In genomic region chr1:90973897-90974798, GRCh38 we compare ENCODE assay signal across 10 cellular contexts. TPM values are rescaled to one million over a fixed set of nuclear protein-coding genes. Genes with fewer than 3 reads are reported as not detected.
A peak's percentile ranks its signal among the peaks of the same experiment; 100 is the strongest.
DNase-seq lines count a peak whose midpoint lies in the region; ATAC-seq and TF ChIP-seq lines count a peak whose summit lies in the region.
"Had no signal": no experiment of that assay in that cellular context is flagged by ENCODE, and none has a peak within 500 bp of the region (broad histone marks: within the 10 kb centered on the region; RNA-seq: fewer than 3 reads in every experiment).

No MANE protein-coding gene starts in this region.

- CTCF ChIA-PET in activated CD8-positive, alpha-beta T cell treated with anti-CD3 and anti-CD28 coated beads for 36 hours (lab: Charles Lee): interaction anchor here (1.0 to 1.6 kb wide), 3 partner anchors 29 to 252 kb away, joined by 3 to 6 read pairs (median 4); no protein-coding TSS in a partner anchor
- CTCF ChIA-PET in activated CD8-positive, alpha-beta T cell treated with anti-CD3 and anti-CD28 coated beads, Interleukin-2, amount 10 ng/mL, durations not matched to agents 7 days and 5 days (lab: Charles Lee): interaction anchor here (0.9 to 1.1 kb wide), 2 partner anchors 32 to 35 kb away, joined by 6 read pairs; no protein-coding TSS in a partner anchor

- H3K27me3 Mint-ChIP-seq in activated CD8-positive, alpha-beta T cell treated with anti-CD3 and anti-CD28 coated beads for 36 hours: no peaks in the 10 kb centered on the region
- H3K27me3 Mint-ChIP-seq in activated CD8-positive, alpha-beta T cell treated with anti-CD3 and anti-CD28 coated beads, Interleukin-2, amount 10 ng/mL, durations not matched to agents 7 days and 5 days (ENCODE audit: low read depth): no peaks in the 10 kb centered on the region

- POLR2A ChIA-PET in activated CD8-positive, alpha-beta T cell treated with anti-CD3 and anti-CD28 coated beads for 36 hours (lab: Charles Lee): interaction anchor here (0.7 kb wide), 2 partner anchors 19 to 52 kb away, joined by 4 to 6 read pairs; no protein-coding TSS in a partner anchor
- POLR2A ChIA-PET in activated CD8-positive, alpha-beta T cell treated with anti-CD3 and anti-CD28 coated beads, Interleukin-2, amount 10 ng/mL, durations not matched to agents 7 days and 5 days (lab: Charles Lee): no interaction called here

- H2AFZ ChIP-seq in smooth muscle cell (ENCODE audit: low read depth): no peak overlapping the region

- WGBS in smooth muscle cell (ENCODE audit: low lambda C conversion rate): 68% methylated on average over 5 of the region's 5 CpGs

- H3K27ac ChIP-seq in RWPE2 (ENCODE audit: poor library complexity, severe bottlenecking): peak overlapping the region; percentile 16
- peak overlapping the region; percentile 71 for H3K27ac ChIP-seq in smooth muscle cell (ENCODE audit: low read depth)

- peaks cover 14% of the 10 kb centered on the region for H3K4me1 ChIP-seq in RWPE2 (ENCODE audit: insufficient read depth, poor library complexity, severe bottlenecking)
- peaks cover 7% of the 10 kb centered on the region for H3K4me1 ChIP-seq in smooth muscle cell (ENCODE audit: low read depth)

- no peaks in the 10 kb centered on the region for H3K9me3 ChIP-seq in RWPE2 (ENCODE audit: severe bottlenecking)
- H3K9me3 ChIP-seq in smooth muscle cell (replicated peaks; ENCODE audit: low read depth): no peaks in the 10 kb centered on the region

- peaks cover 78% of the 10 kb centered on the region for H3K79me2 ChIP-seq in smooth muscle cell (ENCODE audit: low read depth)

- H4K20me1 ChIP-seq in smooth muscle cell (ENCODE audit: low read depth): peaks cover 100% of the 10 kb centered on the region

- H3F3A ChIP-seq in smooth muscle cell (ENCODE audit: low read depth): peaks cover 26% of the 10 kb centered on the region

- peak; percentile 85 for ATAC-seq in activated CD8-positive, alpha-beta T cell treated with anti-CD3 and anti-CD28 coated beads for 36 hours
- no peak for ATAC-seq in activated CD8-positive, alpha-beta T cell treated with anti-CD3 and anti-CD28 coated beads, Interleukin-2, amount 10 ng/mL, durations not matched to agents 7 days and 5 days
- peak; percentile 86 for ATAC-seq in RWPE2 (ENCODE audit: low read depth)
- no peak for ATAC-seq in GM18502 (IDR thresholded peaks at IDR 0.05; ENCODE audit: poor library complexity, unreplicated experiment)
- no peak for ATAC-seq in GM21529 (IDR thresholded peaks at IDR 0.05; ENCODE audit: unreplicated experiment)

- H3K36me3 Mint-ChIP-seq in activated CD8-positive, alpha-beta T cell treated with anti-CD3 and anti-CD28 coated beads for 36 hours (ENCODE audit: low read depth): peaks cover 42% of the 10 kb centered on the region
- peaks cover 46% of the 10 kb centered on the region for H3K36me3 Mint-ChIP-seq in activated CD8-positive, alpha-beta T cell treated with anti-CD3 and anti-CD28 coated beads, Interleukin-2, amount 10 ng/mL, durations not matched to agents 7 days and 5 days (ENCODE audit: low read depth)

- no peak overlapping the region for H3K4me3 Mint-ChIP-seq in activated CD8-positive, alpha-beta T cell treated with anti-CD3 and anti-CD28 coated beads for 36 hours
- no peak overlapping the region for H3K4me3 Mint-ChIP-seq in activated CD8-positive, alpha-beta T cell treated with anti-CD3 and anti-CD28 coated beads, Interleukin-2, amount 10 ng/mL, durations not matched to agents 7 days and 5 days

- H3K27ac Mint-ChIP-seq in activated CD8-positive, alpha-beta T cell treated with anti-CD3 and anti-CD28 coated beads for 36 hours: peak overlapping the region; percentile 55
- no peak overlapping the region for H3K27ac Mint-ChIP-seq in activated CD8-positive, alpha-beta T cell treated with anti-CD3 and anti-CD28 coated beads, Interleukin-2, amount 10 ng/mL, durations not matched to agents 7 days and 5 days

- H3K4me3 ChIP-seq in RWPE2 (ENCODE audit: severe bottlenecking): no peak overlapping the region
- no peak overlapping the region for H3K4me3 ChIP-seq in foreskin fibroblast (ENCODE audit: low read depth in 1 of 2, low read length in 2 of 2)
- no peak overlapping the region for H3K4me3 ChIP-seq in smooth muscle cell

- no peaks in the 10 kb centered on the region for H3K9me3 Mint-ChIP-seq in activated CD8-positive, alpha-beta T cell treated with anti-CD3 and anti-CD28 coated beads for 36 hours
- H3K9me3 Mint-ChIP-seq in activated CD8-positive, alpha-beta T cell treated with anti-CD3 and anti-CD28 coated beads, Interleukin-2, amount 10 ng/mL, durations not matched to agents 7 days and 5 days (ENCODE audit: insufficient read depth): no peaks in the 10 kb centered on the region

- H3K36me3 ChIP-seq in RWPE2 (ENCODE audit: low read depth): peaks cover 35% of the 10 kb centered on the region
- H3K36me3 ChIP-seq in smooth muscle cell (ENCODE audit: low read depth): peaks cover 5% of the 10 kb centered on the region

- intact Hi-C loops in activated CD8-positive, alpha-beta T cell treated with anti-CD3 and anti-CD28 coated beads for 36 hours (cut with micrococcal nuclease): no loop called here

- no peak for TF ChIP-seq CTCF in activated CD8-positive, alpha-beta T cell treated with anti-CD3 and anti-CD28 coated beads for 36 hours (IDR thresholded peaks at IDR 0.05)
- TF ChIP-seq CTCF in RWPE2 (IDR thresholded peaks at IDR 0.05; ENCODE audit: poor library complexity, severe bottlenecking): no peak
- no peak for TF ChIP-seq CTCF in foreskin fibroblast (IDR thresholded peaks at IDR 0.05; ENCODE audit: low read depth, low read length)
- TF ChIP-seq CTCF in smooth muscle cell (IDR thresholded peaks at IDR 0.05; ENCODE audit: borderline replicate concordance, insufficient read depth, poor library complexity, severe bottlenecking): no peak

- H3K4me2 ChIP-seq in smooth muscle cell: peak overlapping the region; percentile 58

- H3K4me1 Mint-ChIP-seq in activated CD8-positive, alpha-beta T cell treated with anti-CD3 and anti-CD28 coated beads for 36 hours (ENCODE audit: low read depth): peaks cover 51% of the 10 kb centered on the region
- peaks cover 3% of the 10 kb centered on the region for H3K4me1 Mint-ChIP-seq in activated CD8-positive, alpha-beta T cell treated with anti-CD3 and anti-CD28 coated beads, Interleukin-2, amount 10 ng/mL, durations not matched to agents 7 days and 5 days (ENCODE audit: low read depth)

- H3K27me3 ChIP-seq in RWPE2 (ENCODE audit: insufficient read depth, poor library complexity, severe bottlenecking): no peaks in the 10 kb centered on the region
- no peaks in the 10 kb centered on the region for H3K27me3 ChIP-seq in smooth muscle cell (ENCODE audit: low read depth)

- peak overlapping the region; percentile 44 for H3K9ac ChIP-seq in smooth muscle cell (ENCODE audit: low read depth)

- DNase-seq in activated CD8-positive, alpha-beta T cell treated with anti-CD3 and anti-CD28 coated beads for 36 hours: no peak
- DNase-seq in activated CD8-positive, alpha-beta T cell treated with anti-CD3 and anti-CD28 coated beads, Interleukin-2, amount 10 ng/mL, durations not matched to agents 7 days and 5 days: no peak
- DNase-seq in RWPE2 (ENCODE audit: low spot score): no peak
- peak; percentile 16 to 43 for DNase-seq in foreskin fibroblast
- no peak for DNase-seq in smooth muscle cell (lab: John Stamatoyannopoulos, UW; ENCODE audit: unreplicated experiment)
- no peak for DNase-seq in cerebellum (ENCODE audit: low spot score)
- DNase-seq: activated CD4-positive, alpha-beta T cell treated with anti-CD3 and anti-CD28 coated beads, Interleukin-2, amount 50 U/mL, for 48 hours; NCI-H1105 had no signal

RNA-seq across cellular contexts. Expression of gene ZNF644, which starts 47.7 kb away (rescaled TPM):
- 10 to 100 TPM; 43.4 to 44.9 TPM for total RNA-seq in activated CD8-positive, alpha-beta T cell treated with anti-CD3 and anti-CD28 coated beads for 36 hours
- 10 to 100 TPM; 49.4 to 52.2 TPM for total RNA-seq in activated CD8-positive, alpha-beta T cell treated with anti-CD3 and anti-CD28 coated beads, Interleukin-2, amount 10 ng/mL, durations not matched to agents 7 days and 5 days
- 102 and 123 TPM in 2 replicates for total RNA-seq in smooth muscle cell
- 22.9 and 38.0 TPM in 2 replicates for polyA plus RNA-seq in smooth muscle cell
- total RNA-seq in cerebellum: 169 TPM

Comparison
In these comparisons a context has a peak if more than half of its experiments do, and no peak if none do; other contexts are left out.
1. ATAC-seq: peak in activated CD8-positive, alpha-beta T cell treated with anti-CD3 and anti-CD28 coated beads for 36 hours (single experiment) and RWPE2 (single experiment); none in activated CD8-positive, alpha-beta T cell treated with anti-CD3 and anti-CD28 coated beads, Interleukin-2, amount 10 ng/mL, durations not matched to agents 7 days and 5 days (single experiment), GM18502 (single experiment) and GM21529 (single experiment).
2. DNase-seq: peak in foreskin fibroblast (2 of 2); none in activated CD8-positive, alpha-beta T cell treated with anti-CD3 and anti-CD28 coated beads for 36 hours (single experiment), activated CD8-positive, alpha-beta T cell treated with anti-CD3 and anti-CD28 coated beads, Interleukin-2, amount 10 ng/mL, durations not matched to agents 7 days and 5 days (single experiment), RWPE2 (single experiment), smooth muscle cell (single experiment) and cerebellum (single experiment).